In the genomic region with DNA sequence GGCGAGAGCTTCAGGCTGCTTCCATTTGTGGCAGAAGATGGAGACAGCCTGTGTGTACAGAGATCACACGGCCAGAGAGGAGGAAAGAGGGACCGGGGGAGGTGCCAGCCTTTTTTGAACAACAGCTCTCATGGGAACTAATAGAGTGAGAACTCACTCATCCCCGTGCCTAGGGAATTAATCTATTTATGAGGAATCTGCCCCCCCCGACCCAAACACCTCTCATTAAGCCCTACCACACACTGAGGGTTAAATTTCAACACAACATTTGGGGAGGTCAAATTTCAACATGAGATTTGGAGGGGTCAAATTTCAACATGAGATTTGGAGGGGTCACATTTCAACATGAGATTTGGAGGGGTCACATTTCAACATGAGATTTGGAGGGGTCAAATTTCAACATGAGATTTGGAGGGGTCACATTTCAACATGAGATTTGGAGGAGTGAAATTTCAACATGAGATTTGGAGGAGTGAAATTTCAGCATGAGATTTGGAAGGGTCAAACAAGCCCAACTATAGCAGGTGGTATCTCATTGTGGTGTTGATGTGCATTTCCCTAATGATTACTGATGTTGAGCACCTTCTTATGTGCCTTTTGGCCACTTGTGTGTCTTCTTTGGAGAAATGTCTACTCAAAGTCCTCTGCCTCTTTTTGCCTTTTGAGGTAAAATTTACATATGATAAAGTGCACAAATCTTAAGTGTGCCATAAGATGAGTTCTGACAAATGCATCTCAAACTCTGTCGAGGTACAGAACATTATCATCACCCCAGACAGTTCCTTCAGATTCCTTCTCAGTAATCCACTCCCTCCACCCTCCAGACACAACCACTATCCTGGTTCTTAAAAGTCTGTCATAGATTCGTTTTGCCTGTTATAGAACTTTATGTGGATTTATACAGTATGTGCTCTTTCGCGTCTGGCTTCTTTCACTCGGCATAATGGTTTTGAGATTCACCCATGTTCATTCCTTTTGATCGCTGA, we compare ENCODE assay signal across 1 cellular context.
TF ChIP-seq lines count a peak whose summit lies in the region.

No MANE protein-coding gene starts in this region.

TF ChIP-seq in HEK293, 187 proteins besides CTCF, POLR2A, EP300 and RAD21 (continued from another document and continues in another):
- TF ChIP-seq, protein P1, sequence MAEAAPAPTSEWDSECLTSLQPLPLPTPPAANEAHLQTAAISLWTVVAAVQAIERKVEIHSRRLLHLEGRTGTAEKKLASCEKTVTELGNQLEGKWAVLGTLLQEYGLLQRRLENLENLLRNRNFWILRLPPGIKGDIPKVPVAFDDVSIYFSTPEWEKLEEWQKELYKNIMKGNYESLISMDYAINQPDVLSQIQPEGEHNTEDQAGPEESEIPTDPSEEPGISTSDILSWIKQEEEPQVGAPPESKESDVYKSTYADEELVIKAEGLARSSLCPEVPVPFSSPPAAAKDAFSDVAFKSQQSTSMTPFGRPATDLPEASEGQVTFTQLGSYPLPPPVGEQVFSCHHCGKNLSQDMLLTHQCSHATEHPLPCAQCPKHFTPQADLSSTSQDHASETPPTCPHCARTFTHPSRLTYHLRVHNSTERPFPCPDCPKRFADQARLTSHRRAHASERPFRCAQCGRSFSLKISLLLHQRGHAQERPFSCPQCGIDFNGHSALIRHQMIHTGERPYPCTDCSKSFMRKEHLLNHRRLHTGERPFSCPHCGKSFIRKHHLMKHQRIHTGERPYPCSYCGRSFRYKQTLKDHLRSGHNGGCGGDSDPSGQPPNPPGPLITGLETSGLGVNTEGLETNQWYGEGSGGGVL (tag by site-specific recombination; IDR thresholded peaks at IDR 0.05) = peak; percentile 73
- peak; percentile 47; the same call in 1 of the 2 replicates for TF ChIP-seq ZNF24 (tag by site-specific recombination; IDR thresholded peaks at IDR 0.05)
- TF ChIP-seq, protein P2, sequence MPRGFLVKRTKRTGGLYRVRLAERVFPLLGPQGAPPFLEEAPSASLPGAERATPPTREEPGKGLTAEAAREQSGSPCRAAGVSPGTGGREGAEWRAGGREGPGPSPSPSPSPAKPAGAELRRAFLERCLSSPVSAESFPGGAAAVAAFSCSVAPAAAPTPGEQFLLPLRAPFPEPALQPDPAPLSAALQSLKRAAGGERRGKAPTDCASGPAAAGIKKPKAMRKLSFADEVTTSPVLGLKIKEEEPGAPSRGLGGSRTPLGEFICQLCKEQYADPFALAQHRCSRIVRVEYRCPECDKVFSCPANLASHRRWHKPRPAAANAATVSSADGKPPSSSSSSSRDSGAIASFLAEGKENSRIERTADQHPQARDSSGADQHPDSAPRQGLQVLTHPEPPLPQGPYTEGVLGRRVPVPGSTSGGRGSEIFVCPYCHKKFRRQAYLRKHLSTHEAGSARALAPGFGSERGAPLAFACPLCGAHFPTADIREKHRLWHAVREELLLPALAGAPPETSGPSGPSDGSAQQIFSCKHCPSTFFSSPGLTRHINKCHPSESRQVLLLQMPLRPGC (tag by site-specific recombination; IDR thresholded peaks at IDR 0.05) = peak; percentile 44; the same call in 1 of the 2 replicates
- TF ChIP-seq, protein P3, sequence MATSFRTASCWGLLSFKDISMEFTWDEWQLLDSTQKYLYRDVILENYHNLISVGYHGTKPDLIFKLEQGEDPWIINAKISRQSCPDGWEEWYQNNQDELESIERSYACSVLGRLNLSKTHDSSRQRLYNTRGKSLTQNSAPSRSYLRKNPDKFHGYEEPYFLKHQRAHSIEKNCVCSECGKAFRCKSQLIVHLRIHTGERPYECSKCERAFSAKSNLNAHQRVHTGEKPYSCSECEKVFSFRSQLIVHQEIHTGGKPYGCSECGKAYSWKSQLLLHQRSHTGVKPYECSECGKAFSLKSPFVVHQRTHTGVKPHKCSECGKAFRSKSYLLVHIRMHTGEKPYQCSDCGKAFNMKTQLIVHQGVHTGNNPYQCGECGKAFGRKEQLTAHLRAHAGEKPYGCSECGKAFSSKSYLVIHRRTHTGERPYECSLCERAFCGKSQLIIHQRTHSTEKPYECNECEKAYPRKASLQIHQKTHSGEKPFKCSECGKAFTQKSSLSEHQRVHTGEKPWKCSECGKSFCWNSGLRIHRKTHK (tag by site-specific recombination; IDR thresholded peaks at IDR 0.05) = no peak
- peak; percentile 72; the same call in 1 of the 2 replicates for TF ChIP-seq ZNF596 (tag by site-specific recombination; IDR thresholded peaks at IDR 0.05)
- TF ChIP-seq ZNF239 (tag by site-specific recombination; IDR thresholded peaks at IDR 0.05) = peak; percentile 87
- no peak; the same call in 1 of the 2 replicates for TF ChIP-seq KLF10 (tag by site-specific recombination; IDR thresholded peaks at IDR 0.05)
- no peak for TF ChIP-seq ZNF23 (tag by site-specific recombination; IDR thresholded peaks at IDR 0.05; ENCODE audit: borderline replicate concordance)
- no peak for TF ChIP-seq ZSCAN30 (tag by site-specific recombination; IDR thresholded peaks at IDR 0.05)
- TF ChIP-seq ZNF843 (tag by site-specific recombination; IDR thresholded peaks at IDR 0.05) = peak; percentile 79
- TF ChIP-seq SP2 (tag by site-specific recombination; IDR thresholded peaks at IDR 0.05) = no peak
- no peak for TF ChIP-seq ZNF140 (tag by site-specific recombination; IDR thresholded peaks at IDR 0.05)
- no peak for TF ChIP-seq SCRT1 (tag by site-specific recombination; IDR thresholded peaks at IDR 0.05; ENCODE audit: borderline replicate concordance)
- peak; percentile 46; the same call in 1 of the 2 replicates for TF ChIP-seq BCL11B (tag by site-specific recombination; IDR thresholded peaks at IDR 0.05; ENCODE audit: low read depth)
- TF ChIP-seq ZNF341 (tag by site-specific recombination; IDR thresholded peaks at IDR 0.05; ENCODE audit: low read depth) = peak; percentile 48
- no peak for TF ChIP-seq ZNF610 (tag by site-specific recombination; IDR thresholded peaks at IDR 0.05; ENCODE audit: borderline replicate concordance)
- TF ChIP-seq ZBTB20 (tag by site-specific recombination; IDR thresholded peaks at IDR 0.05) = no peak
- no peak for TF ChIP-seq ZNF510 (tag by site-specific recombination; IDR thresholded peaks at IDR 0.05; ENCODE audit: insufficient replicate concordance)
- TF ChIP-seq, protein P4, sequence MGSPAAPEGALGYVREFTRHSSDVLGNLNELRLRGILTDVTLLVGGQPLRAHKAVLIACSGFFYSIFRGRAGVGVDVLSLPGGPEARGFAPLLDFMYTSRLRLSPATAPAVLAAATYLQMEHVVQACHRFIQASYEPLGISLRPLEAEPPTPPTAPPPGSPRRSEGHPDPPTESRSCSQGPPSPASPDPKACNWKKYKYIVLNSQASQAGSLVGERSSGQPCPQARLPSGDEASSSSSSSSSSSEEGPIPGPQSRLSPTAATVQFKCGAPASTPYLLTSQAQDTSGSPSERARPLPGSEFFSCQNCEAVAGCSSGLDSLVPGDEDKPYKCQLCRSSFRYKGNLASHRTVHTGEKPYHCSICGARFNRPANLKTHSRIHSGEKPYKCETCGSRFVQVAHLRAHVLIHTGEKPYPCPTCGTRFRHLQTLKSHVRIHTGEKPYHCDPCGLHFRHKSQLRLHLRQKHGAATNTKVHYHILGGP (tag by site-specific recombination; IDR thresholded peaks at IDR 0.05) = no peak
- TF ChIP-seq, protein P5, sequence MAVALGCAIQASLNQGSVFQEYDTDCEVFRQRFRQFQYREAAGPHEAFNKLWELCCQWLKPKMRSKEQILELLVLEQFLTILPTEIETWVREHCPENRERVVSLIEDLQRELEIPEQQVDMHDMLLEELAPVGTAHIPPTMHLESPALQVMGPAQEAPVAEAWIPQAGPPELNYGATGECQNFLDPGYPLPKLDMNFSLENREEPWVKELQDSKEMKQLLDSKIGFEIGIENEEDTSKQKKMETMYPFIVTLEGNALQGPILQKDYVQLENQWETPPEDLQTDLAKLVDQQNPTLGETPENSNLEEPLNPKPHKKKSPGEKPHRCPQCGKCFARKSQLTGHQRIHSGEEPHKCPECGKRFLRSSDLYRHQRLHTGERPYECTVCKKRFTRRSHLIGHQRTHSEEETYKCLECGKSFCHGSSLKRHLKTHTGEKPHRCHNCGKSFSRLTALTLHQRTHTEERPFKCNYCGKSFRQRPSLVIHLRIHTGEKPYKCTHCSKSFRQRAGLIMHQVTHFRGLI (tag by site-specific recombination; IDR thresholded peaks at IDR 0.05) = peak; percentile 78; the same call in 1 of the 2 replicates
- TF ChIP-seq ZNF76 (tag by site-specific recombination; IDR thresholded peaks at IDR 0.05; ENCODE audit: borderline replicate concordance, low read depth) = no peak
- TF ChIP-seq ZNF624 (tag by site-specific recombination; IDR thresholded peaks at IDR 0.05) = no peak
- TF ChIP-seq, protein P6, sequence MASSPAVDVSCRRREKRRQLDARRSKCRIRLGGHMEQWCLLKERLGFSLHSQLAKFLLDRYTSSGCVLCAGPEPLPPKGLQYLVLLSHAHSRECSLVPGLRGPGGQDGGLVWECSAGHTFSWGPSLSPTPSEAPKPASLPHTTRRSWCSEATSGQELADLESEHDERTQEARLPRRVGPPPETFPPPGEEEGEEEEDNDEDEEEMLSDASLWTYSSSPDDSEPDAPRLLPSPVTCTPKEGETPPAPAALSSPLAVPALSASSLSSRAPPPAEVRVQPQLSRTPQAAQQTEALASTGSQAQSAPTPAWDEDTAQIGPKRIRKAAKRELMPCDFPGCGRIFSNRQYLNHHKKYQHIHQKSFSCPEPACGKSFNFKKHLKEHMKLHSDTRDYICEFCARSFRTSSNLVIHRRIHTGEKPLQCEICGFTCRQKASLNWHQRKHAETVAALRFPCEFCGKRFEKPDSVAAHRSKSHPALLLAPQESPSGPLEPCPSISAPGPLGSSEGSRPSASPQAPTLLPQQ (tag by site-specific recombination; IDR thresholded peaks at IDR 0.05) = no peak
- TF ChIP-seq FEZF1 (tag by site-specific recombination; IDR thresholded peaks at IDR 0.05) = peak; percentile 96
- TF ChIP-seq, protein P7, sequence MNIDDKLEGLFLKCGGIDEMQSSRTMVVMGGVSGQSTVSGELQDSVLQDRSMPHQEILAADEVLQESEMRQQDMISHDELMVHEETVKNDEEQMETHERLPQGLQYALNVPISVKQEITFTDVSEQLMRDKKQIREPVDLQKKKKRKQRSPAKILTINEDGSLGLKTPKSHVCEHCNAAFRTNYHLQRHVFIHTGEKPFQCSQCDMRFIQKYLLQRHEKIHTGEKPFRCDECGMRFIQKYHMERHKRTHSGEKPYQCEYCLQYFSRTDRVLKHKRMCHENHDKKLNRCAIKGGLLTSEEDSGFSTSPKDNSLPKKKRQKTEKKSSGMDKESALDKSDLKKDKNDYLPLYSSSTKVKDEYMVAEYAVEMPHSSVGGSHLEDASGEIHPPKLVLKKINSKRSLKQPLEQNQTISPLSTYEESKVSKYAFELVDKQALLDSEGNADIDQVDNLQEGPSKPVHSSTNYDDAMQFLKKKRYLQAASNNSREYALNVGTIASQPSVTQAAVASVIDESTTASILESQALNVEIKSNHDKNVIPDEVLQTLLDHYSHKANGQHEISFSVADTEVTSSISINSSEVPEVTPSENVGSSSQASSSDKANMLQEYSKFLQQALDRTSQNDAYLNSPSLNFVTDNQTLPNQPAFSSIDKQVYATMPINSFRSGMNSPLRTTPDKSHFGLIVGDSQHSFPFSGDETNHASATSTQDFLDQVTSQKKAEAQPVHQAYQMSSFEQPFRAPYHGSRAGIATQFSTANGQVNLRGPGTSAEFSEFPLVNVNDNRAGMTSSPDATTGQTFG (tag by site-specific recombination; IDR thresholded peaks at IDR 0.05; ENCODE audit: borderline replicate concordance) = no peak
- TF ChIP-seq YY1 (tag by site-specific recombination; IDR thresholded peaks at IDR 0.05) = no peak
- TF ChIP-seq ZNF2 (tag by site-specific recombination; IDR thresholded peaks at IDR 0.05) = no peak
- TF ChIP-seq PRDM1 (tag by site-specific recombination; IDR thresholded peaks at IDR 0.05) = no peak
- TF ChIP-seq ZNF184 (tag by site-specific recombination; IDR thresholded peaks at IDR 0.05) = no peak
- TF ChIP-seq ZNF561 (tag by site-specific recombination; IDR thresholded peaks at IDR 0.05; ENCODE audit: borderline replicate concordance) = no peak; the same call in 1 of the 2 replicates
- no peak for TF ChIP-seq ZNF404 (tag by site-specific recombination; IDR thresholded peaks at IDR 0.05)
- TF ChIP-seq ZNF174 (tag by site-specific recombination; IDR thresholded peaks at IDR 0.05) = no peak
- TF ChIP-seq ZNF654 (tag by site-specific recombination; IDR thresholded peaks at IDR 0.05; ENCODE audit: low read depth) = no peak
- TF ChIP-seq HOXC10 (CRISPR knock-in tag; IDR thresholded peaks at IDR 0.05) = no peak
- TF ChIP-seq YY2 (tag by site-specific recombination; IDR thresholded peaks at IDR 0.05) = no peak
- peak; percentile 57 for TF ChIP-seq ZNF600 (tag by site-specific recombination; IDR thresholded peaks at IDR 0.05)
- no peak for TF ChIP-seq ZBTB7A (tag by site-specific recombination; IDR thresholded peaks at IDR 0.05; ENCODE audit: low read depth)
- no peak for TF ChIP-seq RBAK (tag by site-specific recombination; IDR thresholded peaks at IDR 0.05)
- no peak for TF ChIP-seq ZFP69B (tag by site-specific recombination; IDR thresholded peaks at IDR 0.05)
- TF ChIP-seq ZXDB (tag by site-specific recombination; IDR thresholded peaks at IDR 0.05) = peak; percentile 61
- TF ChIP-seq ZNF626 (tag by site-specific recombination; IDR thresholded peaks at IDR 0.05) = no peak
- no peak for TF ChIP-seq KLF16 (tag by site-specific recombination; IDR thresholded peaks at IDR 0.05)
- TF ChIP-seq ZNF292 (tag by site-specific recombination; IDR thresholded peaks at IDR 0.05; ENCODE audit: borderline replicate concordance, low read depth) = no peak
- peak; percentile 92 for TF ChIP-seq GFI1B (tag by site-specific recombination; IDR thresholded peaks at IDR 0.05)
- TF ChIP-seq ZNF132 (tag by site-specific recombination; IDR thresholded peaks at IDR 0.05; ENCODE audit: borderline replicate concordance) = no peak
- TF ChIP-seq ZNF16 (tag by site-specific recombination; IDR thresholded peaks at IDR 0.05; ENCODE audit: low read depth) = no peak
- TF ChIP-seq SALL2 (tag by site-specific recombination; IDR thresholded peaks at IDR 0.05; ENCODE audit: borderline replicate concordance) = no peak
- TF ChIP-seq ZNF248 (tag by site-specific recombination; IDR thresholded peaks at IDR 0.05) = no peak
- TF ChIP-seq ZFP41 (tag by site-specific recombination; IDR thresholded peaks at IDR 0.05; ENCODE audit: borderline replicate concordance) = no peak
